Comparison of ENCODE assay signal across 22 cellular contexts in the genomic region with DNA sequence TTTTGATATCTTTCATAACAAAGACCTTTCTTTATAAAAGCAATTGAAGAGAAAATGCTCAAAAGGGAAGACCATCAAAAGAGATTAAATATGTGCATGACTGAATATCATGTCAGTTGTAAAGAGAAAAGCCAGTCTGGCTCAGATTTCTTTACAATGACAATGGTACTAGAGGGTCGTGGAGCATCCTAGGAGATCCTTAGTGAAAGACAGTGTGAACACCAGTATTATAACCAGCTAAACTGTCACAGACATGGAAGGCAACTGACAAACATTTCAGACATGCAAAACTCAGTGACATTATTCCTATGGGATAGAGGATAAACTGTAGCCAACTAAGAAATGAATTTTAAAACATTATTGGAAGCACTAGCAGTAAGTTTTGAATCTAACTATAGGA.
"Had no signal": no experiment of that assay in that cellular context is flagged by ENCODE, and none has a peak within 500 bp of the region (broad histone marks: within the 10 kb centered on the region; RNA-seq: fewer than 3 reads in every experiment).

No MANE protein-coding gene starts in this region.

- H3K9me3 ChIP-seq: colonic mucosa, ovary, thyroid gland had no signal

- H3K4me1 ChIP-seq: colonic mucosa, spleen had no signal

- ATAC-seq: left lobe of liver; naive thymus-derived CD8-positive, alpha-beta T cell; psoas muscle; right cardiac atrium; stimulated activated naive B cell treated with anti-CD40 and anti-IgM and Interleukin-4, amounts not matched to agents 10 μg/mL and 1 μg/mL and 100 μg/mL, for 72 hours had no signal

- DNase-seq: colonic mucosa; dermis blood vessel endothelial cell; effector memory CD4-positive, alpha-beta T cell; esophagus squamous epithelium; head of caudate nucleus; kidney; mammary epithelial cell; mesendoderm; midbrain; naive thymus-derived CD8-positive, alpha-beta T cell; nephron progenitor cell; nucleus accumbens; ovary; posterior cingulate gyrus; psoas muscle; right cardiac atrium; spleen; stimulated activated CD4-positive, alpha-beta T cell treated with anti-CD3 and anti-CD28 coated beads, Interleukin-4, amount 100 ng/mL, for 4 hours; stimulated activated naive B cell treated with anti-CD40 and anti-IgM and Interleukin-4, amounts not matched to agents 10 μg/mL and 1 μg/mL and 100 μg/mL, for 72 hours; thyroid gland had no signal

- H3K27me3 ChIP-seq: colonic mucosa, ovary, thyroid gland had no signal

- H3K36me3 ChIP-seq: colonic mucosa, esophagus squamous epithelium, ovary, spleen, thyroid gland had no signal

- H3K27ac ChIP-seq: colonic mucosa, ovary, psoas muscle, spleen, thyroid gland had no signal

- H3K4me3 ChIP-seq: colonic mucosa, esophagus squamous epithelium, ovary, psoas muscle, skin epidermis, spleen, thyroid gland had no signal
